15 cellular contexts compared by ENCODE assay signal in genomic region chr22:48651981-48652538, GRCh38.
"Had no signal": no experiment of that assay in that cellular context is flagged by ENCODE, and none has a peak within 500 bp of the region (broad histone marks: within the 10 kb centered on the region; RNA-seq: fewer than 3 reads in every experiment).

No MANE protein-coding gene starts in this region.

- H3K27ac ChIP-seq: brain microvascular endothelial cell, epithelial cell of prostate had no signal

- H3K36me3 ChIP-seq: brain microvascular endothelial cell had no signal

- DNase-seq: activated CD4-positive, alpha-beta memory T cell treated with anti-CD3 and anti-CD28 coated beads, Interleukin-2, amount 10 ng/mL, durations not matched to agents 7 days and 5 days; activated CD4-positive, alpha-beta T cell treated with anti-CD3 and anti-CD28 coated beads for 48 hours; activated CD4-positive, CD25-positive, alpha-beta regulatory T cell; activated naive CD4-positive, alpha-beta T cell treated with Interleukin-2 at 50 U/mL for 16 hours; activated T-cell treated with anti-CD3 and anti-CD28 coated beads, Interleukin-2, amount 50 U/mL, for 24 hours; brain microvascular endothelial cell; central memory CD4-positive, alpha-beta T cell; endodermal cell; foreskin fibroblast; retina; stimulated activated CD4-positive, alpha-beta T cell treated with anti-CD3 and anti-CD28 coated beads, Interleukin-12 subunit alpha, Interleukin-12 subunit beta, amount 100 ng/mL, for 4 hours; stimulated activated CD4-positive, alpha-beta T cell treated with anti-CD3 and anti-CD28 coated beads, Interleukin-1b, Interleukin-23, amount 100 ng/mL, for 48 hours; stimulated activated naive CD4-positive, alpha-beta T cell treated with Interleukin-2 at 50 U/mL for 16 hours had no signal

- H3K4me3 ChIP-seq: tibial nerve had no signal

- H3K27me3 ChIP-seq: brain microvascular endothelial cell, tibial nerve had no signal
